ENCODE assay signal across 1 cellular context in genomic region chr22:49305966-49306631, GRCh38.
TF ChIP-seq lines count a peak whose summit lies in the region.

No MANE protein-coding gene starts in this region.

TF ChIP-seq in H1, 55 proteins besides CTCF, POLR2A, EP300 and RAD21 (continued from another document):
- TF ChIP-seq ATF3 (IDR thresholded peaks at IDR 0.05; ENCODE audit: insufficient read depth, low read depth, low read length) (no peak), SIX5 (IDR thresholded peaks at IDR 0.05; ENCODE audit: low read depth, low read length) (no peak), SAP30 (IDR thresholded peaks at IDR 0.05; ENCODE audit: insufficient read depth, insufficient replicate concordance, low read length) (no peak), JUND (IDR thresholded peaks at IDR 0.05; ENCODE audit: low read length) (no peak), E2F6 (IDR thresholded peaks at IDR 0.05) (no peak), FOSL1 (IDR thresholded peaks at IDR 0.05; ENCODE audit: insufficient read depth, low read depth, low read length) (no peak), SP1 (IDR thresholded peaks at IDR 0.05; ENCODE audit: low read depth, low read length) (no peak)
